In genomic region chr21:45385549-45386050, GRCh38 we compare ENCODE assay signal across 32 cellular contexts. TPM values are rescaled to one million over a fixed set of nuclear protein-coding genes. Genes with fewer than 3 reads are reported as not detected.
A peak's percentile ranks its signal among the peaks of the same experiment; 100 is the strongest.
DNase-seq lines count a peak whose midpoint lies in the region; ATAC-seq, FAIRE-seq and TF ChIP-seq lines count a peak whose summit lies in the region.
"Had no signal": no experiment of that assay in that cellular context is flagged by ENCODE, and none has a peak within 500 bp of the region (broad histone marks: within the 10 kb centered on the region; RNA-seq: fewer than 3 reads in every experiment).

No MANE protein-coding gene starts in this region.

- ATAC-seq in activated naive CD8-positive, alpha-beta T cell treated with anti-CD3 and anti-CD28 coated beads, Interleukin-2, amount 10 ng/mL, durations not matched to agents 7 days and 5 days (ENCODE audit: low read depth): no peak
- ATAC-seq: activated CD8-positive, alpha-beta T cell treated with anti-CD3 and anti-CD28 coated beads for 36 hours; activated naive CD8-positive, alpha-beta T cell treated with anti-CD3 and anti-CD28 coated beads, Interleukin-2, amount 50 U/mL, for 24 hours had no signal

- H3K9me3 ChIP-seq in tibial artery: no peaks in the 10 kb centered on the region
- H3K9me3 ChIP-seq: neutrophil, stomach, thyroid gland had no signal

- no peak overlapping the region for H3K4me3 Mint-ChIP-seq in activated naive CD8-positive, alpha-beta T cell treated with anti-CD3 and anti-CD28 coated beads, Interleukin-2, amount 10 ng/mL, durations not matched to agents 7 days and 5 days
- no peak overlapping the region for H3K4me3 Mint-ChIP-seq in activated naive CD8-positive, alpha-beta T cell treated with anti-CD3 and anti-CD28 coated beads for 36 hours
- H3K4me3 Mint-ChIP-seq: activated CD8-positive, alpha-beta T cell treated with anti-CD3 and anti-CD28 coated beads for 36 hours; activated naive CD8-positive, alpha-beta T cell treated with anti-CD3 and anti-CD28 coated beads, Interleukin-2, amount 50 U/mL, for 24 hours had no signal

- peak; percentile 22 for DNase-seq in activated naive CD8-positive, alpha-beta T cell treated with anti-CD3 and anti-CD28 coated beads, Interleukin-2, amount 10 ng/mL, durations not matched to agents 7 days and 5 days
- DNase-seq in activated naive CD8-positive, alpha-beta T cell treated with anti-CD3 and anti-CD28 coated beads for 36 hours: no peak
- peak; percentile 24 for DNase-seq in cardiac septum (ENCODE audit: low spot score)
- DNase-seq in mesenteric fat pad (ENCODE audit: low spot score): peak; percentile 76
- DNase-seq in tibial artery: peak; percentile 15 to 51
- DNase-seq in dedifferentiated amniotic fluid mesenchymal stem cell (ENCODE audit: extremely low spot score): no peak
- no peak for DNase-seq in GM19239 (ENCODE audit: insufficient read length, low spot score)
- no peak for DNase-seq in GM13977 (ENCODE audit: low spot score)
- DNase-seq: activated CD4-positive, CD25-positive, alpha-beta regulatory T cell treated with anti-CD3 and anti-CD28 coated beads, Interleukin-2, amount 50 U/mL, for 72 hours; activated CD8-positive, alpha-beta T cell treated with anti-CD3 and anti-CD28 coated beads for 36 hours; activated naive CD8-positive, alpha-beta T cell treated with anti-CD3 and anti-CD28 coated beads, Interleukin-2, amount 50 U/mL, for 24 hours; cerebellar nuclear complex; DMS153; HCEC 1CT; mammary epithelial cell; NCI-H1436; NCI-H2107; NCI-H774; small intestine; stimulated activated CD4-positive, alpha-beta T cell treated with anti-CD3 and anti-CD28 coated beads, Interleukin-1b, Interleukin-23, amount 100 ng/mL, for 48 hours; stimulated activated CD8-positive, alpha-beta memory T cell treated with anti-CD3 and anti-CD28 coated beads, Interleukin-4, amount 100 ng/mL, for 48 hours; stomach had no signal

- no peaks in the 10 kb centered on the region for H3K36me3 ChIP-seq in tibial artery
- H3K36me3 ChIP-seq: neutrophil, stomach, thyroid gland had no signal

- intact Hi-C loops in cardiac septum (cut with DNase I): loop anchor here (2.0 kb wide), 1 partner anchor 53 kb away; no protein-coding TSS in a partner anchor
- intact Hi-C loops in tibial artery (cut with DNase I; ENCODE audit: low total_unique reads): loop anchor here (5.0 kb wide), 1 partner anchor 47 kb away; no protein-coding TSS in a partner anchor

- H3K4me1 Mint-ChIP-seq in activated naive CD8-positive, alpha-beta T cell treated with anti-CD3 and anti-CD28 coated beads, Interleukin-2, amount 10 ng/mL, durations not matched to agents 7 days and 5 days: no peaks in the 10 kb centered on the region
- no peaks in the 10 kb centered on the region for H3K4me1 Mint-ChIP-seq in activated naive CD8-positive, alpha-beta T cell treated with anti-CD3 and anti-CD28 coated beads for 36 hours
- H3K4me1 Mint-ChIP-seq: activated naive CD8-positive, alpha-beta T cell treated with anti-CD3 and anti-CD28 coated beads, Interleukin-2, amount 50 U/mL, for 24 hours had no signal

- H3K36me3 Mint-ChIP-seq in activated naive CD8-positive, alpha-beta T cell treated with anti-CD3 and anti-CD28 coated beads, Interleukin-2, amount 10 ng/mL, durations not matched to agents 7 days and 5 days: no peaks in the 10 kb centered on the region
- no peaks in the 10 kb centered on the region for H3K36me3 Mint-ChIP-seq in activated naive CD8-positive, alpha-beta T cell treated with anti-CD3 and anti-CD28 coated beads for 36 hours

- H3K4me3 ChIP-seq in tibial artery: no peak overlapping the region
- H3K4me3 ChIP-seq: SK-N-MC, stomach, thyroid gland had no signal

- no peak overlapping the region for H3K27ac ChIP-seq in tibial artery
- H3K27ac ChIP-seq: KMS-11, neutrophil, RWPE1, SK-N-MC had no signal

- peaks cover 0 to 26% (median 14%) of the 10 kb centered on the region in 4 donors for H3K4me1 ChIP-seq in tibial artery

- no peaks in the 10 kb centered on the region for H3K27me3 ChIP-seq in tibial artery
- H3K27me3 ChIP-seq: thyroid gland had no signal

- FAIRE-seq in GM19239 (lab: Jason Lieb, UNC): no peak
- FAIRE-seq: A204.1, HTR-8/SVneo, keratinocyte, small intestine, TTC549 had no signal

- H3K27ac Mint-ChIP-seq in activated naive CD8-positive, alpha-beta T cell treated with anti-CD3 and anti-CD28 coated beads, Interleukin-2, amount 10 ng/mL, durations not matched to agents 7 days and 5 days: no peak overlapping the region
- H3K27ac Mint-ChIP-seq in activated naive CD8-positive, alpha-beta T cell treated with anti-CD3 and anti-CD28 coated beads for 36 hours: no peak overlapping the region
- H3K27ac Mint-ChIP-seq: activated CD8-positive, alpha-beta T cell treated with anti-CD3 and anti-CD28 coated beads for 36 hours; activated naive CD8-positive, alpha-beta T cell treated with anti-CD3 and anti-CD28 coated beads, Interleukin-2, amount 50 U/mL, for 24 hours; activated T-helper 2 cell treated with anti-CD3 and anti-CD28 coated beads, Interferon-gamma antibody, Interleukin-2, Interleukin-4, amounts not matched to agents 10 μg/mL and 5 μg/mL and 100 μg/mL, durations not matched to agents 14 hours and 24 hours and 36 hours had no signal

- no peaks in the 10 kb centered on the region for H3K9me3 Mint-ChIP-seq in activated naive CD8-positive, alpha-beta T cell treated with anti-CD3 and anti-CD28 coated beads, Interleukin-2, amount 10 ng/mL, durations not matched to agents 7 days and 5 days
- no peaks in the 10 kb centered on the region for H3K9me3 Mint-ChIP-seq in activated naive CD8-positive, alpha-beta T cell treated with anti-CD3 and anti-CD28 coated beads for 36 hours
- H3K9me3 Mint-ChIP-seq: activated CD8-positive, alpha-beta T cell treated with anti-CD3 and anti-CD28 coated beads for 36 hours; activated naive CD8-positive, alpha-beta T cell treated with anti-CD3 and anti-CD28 coated beads, Interleukin-2, amount 50 U/mL, for 24 hours; activated T-helper 2 cell treated with anti-CD3 and anti-CD28 coated beads, Interferon-gamma antibody, Interleukin-2, Interleukin-4, amounts not matched to agents 10 μg/mL and 5 μg/mL and 100 μg/mL, durations not matched to agents 14 hours and 24 hours and 36 hours had no signal

- H3K27me3 Mint-ChIP-seq in activated naive CD8-positive, alpha-beta T cell treated with anti-CD3 and anti-CD28 coated beads, Interleukin-2, amount 10 ng/mL, durations not matched to agents 7 days and 5 days: no peaks in the 10 kb centered on the region
- H3K27me3 Mint-ChIP-seq in activated naive CD8-positive, alpha-beta T cell treated with anti-CD3 and anti-CD28 coated beads for 36 hours: peaks cover 9% of the 10 kb centered on the region

- TF ChIP-seq CTCF in tibial artery (IDR thresholded peaks at IDR 0.05): no peak
- no peak for TF ChIP-seq CTCF in GM13977 (IDR thresholded peaks at IDR 0.05; ENCODE audit: extremely low read depth, insufficient read depth, missing control alignments)

- in situ Hi-C loops in GM13977 (cut with MboI; ENCODE audit: low pct_unique_long_range_greater_than_20kb, low sequenced_read_pairs, unreplicated experiment): no loop called here

- POLR2A ChIA-PET in activated naive CD8-positive, alpha-beta T cell treated with anti-CD3 and anti-CD28 coated beads, Interleukin-2, amount 10 ng/mL, durations not matched to agents 7 days and 5 days (lab: Charles Lee): no interaction called here

RNA-seq across cellular contexts. Expression of gene COL18A1, which starts 19.4 kb away (rescaled TPM):
- 10 to 100 TPM; 12.5 to 12.8 TPM for total RNA-seq in activated naive CD8-positive, alpha-beta T cell treated with anti-CD3 and anti-CD28 coated beads, Interleukin-2, amount 10 ng/mL, durations not matched to agents 7 days and 5 days
- 1 to 10 TPM; 3.5 to 4.0 TPM for total RNA-seq in activated naive CD8-positive, alpha-beta T cell treated with anti-CD3 and anti-CD28 coated beads for 36 hours
- total RNA-seq in cardiac septum (77.0 TPM), mesenteric fat pad (79.8 TPM)

Comparison
In these comparisons a context has a peak if more than half of its experiments do, and no peak if none do; other contexts are left out.
1. DNase-seq: peak in activated naive CD8-positive, alpha-beta T cell treated with anti-CD3 and anti-CD28 coated beads, Interleukin-2, amount 10 ng/mL, durations not matched to agents 7 days and 5 days (single experiment), cardiac septum (single experiment), mesenteric fat pad (single experiment) and tibial artery (2 of 2); none in activated naive CD8-positive, alpha-beta T cell treated with anti-CD3 and anti-CD28 coated beads for 36 hours (single experiment), dedifferentiated amniotic fluid mesenchymal stem cell (single experiment), GM19239 (single experiment) and GM13977 (single experiment).